ENCODE assay signal across 15 cellular contexts in genomic region chr21:29121759-29122158, GRCh38. TPM values are rescaled to one million over a fixed set of nuclear protein-coding genes. Genes with fewer than 3 reads are reported as not detected.
DNase-seq lines count a peak whose midpoint lies in the region; ATAC-seq, FAIRE-seq and TF ChIP-seq lines count a peak whose summit lies in the region.
"Had no signal": no experiment of that assay in that cellular context is flagged by ENCODE, and none has a peak within 500 bp of the region (broad histone marks: within the 10 kb centered on the region; RNA-seq: fewer than 3 reads in every experiment).

No MANE protein-coding gene starts in this region.

- no peaks in the 10 kb centered on the region for H3K4me1 ChIP-seq in stomach

- ATAC-seq in GM18502 (IDR thresholded peaks at IDR 0.05; ENCODE audit: poor library complexity, unreplicated experiment) (peak; percentile 76), GM19463 (IDR thresholded peaks at IDR 0.05; ENCODE audit: unreplicated experiment) (peak; percentile 75), HG02884 (IDR thresholded peaks at IDR 0.05; ENCODE audit: unreplicated experiment) (peak; percentile 59), GM21381 (IDR thresholded peaks at IDR 0.05; ENCODE audit: unreplicated experiment) (no peak)
- ATAC-seq: HCT116, Panc1 had no signal

- FAIRE-seq in frontal cortex (lab: Jason Lieb, UNC), result no peak
- FAIRE-seq: kidney had no signal

- no peak for TF ChIP-seq CTCF in stomach (IDR thresholded peaks at IDR 0.05)

- no peaks in the 10 kb centered on the region for H3K27me3 ChIP-seq in stomach

- no peaks in the 10 kb centered on the region for H3K9me3 ChIP-seq in stomach

- H3K27ac ChIP-seq in stomach, result no peak overlapping the region

- TF ChIP-seq POLR2A in stomach (IDR thresholded peaks at IDR 0.05), result no peak

- intact Hi-C loops in stomach (cut with DNase I; ENCODE audit: low total_unique reads), result no loop called here

- DNase-seq in NAMALWA (ENCODE audit: low spot score), result peak; percentile 24
- DNase-seq in frontal cortex (ENCODE audit: low spot score in 2 of 2), result no peak
- DNase-seq in NCI-H187 treated with DMSO at 0.1 percent for 48 hours (lab: John Stamatoyannopoulos, UW), result no peak
- no peak for DNase-seq in stomach
- DNase-seq: AML-193, amygdala, kidney, NCI-H2107, trophoblast cell had no signal

- 77 to 100% (median 90%) methylated on average over 1 of the region's 1 CpG for WGBS in stomach, 5 donors

- no peak overlapping the region for H3K4me3 ChIP-seq in stomach

- TF ChIP-seq EP300 in stomach (IDR thresholded peaks at IDR 0.05), result no peak

- H3K36me3 ChIP-seq in stomach, result no peaks in the 10 kb centered on the region

RNA-seq across cellular contexts. Expression of gene MAP3K7CL, which starts 8.7 kb away (rescaled TPM):
- total RNA-seq in frontal cortex (1.2 TPM), stomach (10 to 100 TPM in 2 of 5 donors, 1 to 10 TPM in 2, under 1 TPM in 1; 0.58 to 19.2 (median 7.2) TPM)
- 1 to 10 TPM; 2.6 to 5.2 (median 2.7) TPM for polyA plus RNA-seq in stomach

RNA-seq across cellular contexts. Expression of gene CCT8, which starts 48.3 kb away (rescaled TPM):
- 262 TPM for total RNA-seq in frontal cortex
- 100 to 1,000 TPM in 2 of 5 donors, 10 to 100 TPM in 3; 40.8 to 153 (median 94.9) TPM for total RNA-seq in stomach
- polyA plus RNA-seq in stomach, result 100 to 1,000 TPM in 2 of 3 donors, 10 to 100 TPM in 1; 93.0 to 128 (median 123) TPM
